Comparison of ENCODE assay signal across 8 cellular contexts in the genomic region with DNA sequence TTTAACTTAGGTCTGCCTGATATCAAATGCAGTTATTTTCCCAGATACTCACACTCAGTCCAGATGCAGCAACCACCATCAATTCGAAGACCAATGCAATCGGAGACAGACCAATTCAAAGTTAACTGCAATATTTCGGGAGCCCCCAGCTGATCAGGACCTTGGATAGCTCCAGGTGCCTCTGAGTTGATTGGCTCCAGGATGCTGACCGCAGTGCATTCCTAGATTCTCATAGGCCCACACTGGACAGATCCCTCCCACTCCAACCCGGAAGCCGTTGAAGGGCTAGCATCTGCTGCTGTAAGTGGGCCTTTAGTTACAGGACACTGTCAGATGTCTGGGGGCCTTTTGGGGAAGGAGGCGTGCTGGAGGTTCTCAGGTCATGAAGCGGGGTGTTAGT.
DNase-seq lines count a peak whose midpoint lies in the region; ATAC-seq and TF ChIP-seq lines count a peak whose summit lies in the region.

No MANE protein-coding gene starts in this region.

- no peaks in the 10 kb centered on the region for H4K20me1 ChIP-seq in DND-41 (ENCODE audit: insufficient read depth, low read length)

- no peak overlapping the region for H3K4me2 ChIP-seq in DND-41 (ENCODE audit: insufficient read depth, low read length)

- H3K4me3 ChIP-seq in DND-41 (ENCODE audit: low read depth in 1 of 2, low read length in 2 of 2): no peak overlapping the region

- no peaks in the 10 kb centered on the region for H3K36me3 Mint-ChIP-seq in activated CD4-positive, alpha-beta memory T cell treated with anti-CD3 and anti-CD28 coated beads for 36 hours

- H3K27me3 Mint-ChIP-seq in activated CD4-positive, alpha-beta memory T cell treated with anti-CD3 and anti-CD28 coated beads for 36 hours: peaks cover 21% of the 10 kb centered on the region

- no peak overlapping the region for H3K4me3 Mint-ChIP-seq in activated CD4-positive, alpha-beta memory T cell treated with anti-CD3 and anti-CD28 coated beads for 36 hours

- no peaks in the 10 kb centered on the region for H3K4me1 ChIP-seq in DND-41 (ENCODE audit: insufficient read depth, low read length)

- TF ChIP-seq CTCF in DND-41 (IDR thresholded peaks at IDR 0.05; ENCODE audit: borderline replicate concordance, extremely low read depth, low read length, poor library complexity, severe bottlenecking): no peak

- H2AFZ ChIP-seq in DND-41 (ENCODE audit: low read depth, low read length): no peak overlapping the region

- POLR2A ChIA-PET in activated CD4-positive, alpha-beta memory T cell treated with anti-CD3 and anti-CD28 coated beads for 36 hours (lab: Charles Lee): no interaction called here

- H3K36me3 ChIP-seq in DND-41 (ENCODE audit: insufficient read depth, low read length): no peaks in the 10 kb centered on the region

- no peaks in the 10 kb centered on the region for H3K9me3 ChIP-seq in DND-41 (ENCODE audit: insufficient read depth, low read length, severe bottlenecking)

- H3K9me3 Mint-ChIP-seq in activated CD4-positive, alpha-beta memory T cell treated with anti-CD3 and anti-CD28 coated beads for 36 hours: no peaks in the 10 kb centered on the region

- H3K79me2 ChIP-seq in DND-41 (ENCODE audit: insufficient read depth, low read length): no peaks in the 10 kb centered on the region

- H3K27me3 ChIP-seq in DND-41 (ENCODE audit: insufficient read depth, low read length, poor library complexity): no peaks in the 10 kb centered on the region

- ATAC-seq in DND-41 (ENCODE audit: insufficient read depth, low read depth): peak; percentile 98
- no peak for ATAC-seq in GM21526 (IDR thresholded peaks at IDR 0.05; ENCODE audit: low FRiP score, unreplicated experiment)
- ATAC-seq in GM18907 (IDR thresholded peaks at IDR 0.05; ENCODE audit: unreplicated experiment): no peak

- DNase-seq in DND-41: peak; percentile 76
- peak; percentile 4 for DNase-seq in KG1 (lab: John Stamatoyannopoulos, UW)
- DNase-seq in activated CD4-positive, alpha-beta memory T cell treated with anti-CD3 and anti-CD28 coated beads for 36 hours: peak; percentile 58
- peak; percentile 16 for DNase-seq in glomerular endothelial cell (ENCODE audit: extremely low read depth, low read depth, low spot score)
- DNase-seq in stimulated activated CD4-positive, alpha-beta T cell treated with anti-CD3 and anti-CD28 coated beads, Interleukin-12 subunit alpha, Interleukin-12 subunit beta, amount 100 ng/mL, for 48 hours (ENCODE audit: low read depth in 2 of 3, low spot score in 1 of 3): peak; percentile 9 to 35 (median 18)
- DNase-seq in OCI-M2 (lab: John Stamatoyannopoulos, UW; ENCODE audit: unreplicated experiment): no peak

- no peak overlapping the region for H3K9ac ChIP-seq in DND-41 (ENCODE audit: low read depth, low read length)

- CTCF ChIA-PET in activated CD4-positive, alpha-beta memory T cell treated with anti-CD3 and anti-CD28 coated beads for 36 hours (lab: Charles Lee): no interaction called here

- no peak overlapping the region for H3K27ac ChIP-seq in DND-41 (ENCODE audit: low read length)

- no peaks in the 10 kb centered on the region for H3K4me1 Mint-ChIP-seq in activated CD4-positive, alpha-beta memory T cell treated with anti-CD3 and anti-CD28 coated beads for 36 hours (ENCODE audit: low read depth)

- intact Hi-C loops in activated CD4-positive, alpha-beta memory T cell treated with anti-CD3 and anti-CD28 coated beads for 36 hours (cut with micrococcal nuclease): no loop called here

- H3K27ac Mint-ChIP-seq in activated CD4-positive, alpha-beta memory T cell treated with anti-CD3 and anti-CD28 coated beads for 36 hours: no peak overlapping the region
